In genomic region chr5:105563842-105564241, GRCh38 we compare ENCODE assay signal across 7 cellular contexts.
"Had no signal": no experiment of that assay in that cellular context is flagged by ENCODE, and none has a peak within 500 bp of the region (broad histone marks: within the 10 kb centered on the region; RNA-seq: fewer than 3 reads in every experiment).

No MANE protein-coding gene starts in this region.

- H3K4me2 ChIP-seq: KMS-11 had no signal

- FAIRE-seq: HTR-8/SVneo had no signal

- DNase-seq: GOT3, H7, HCEC 1CT, IMR-90, KBM-7 had no signal

- H3K9ac ChIP-seq: KMS-11 had no signal

- H3K27ac ChIP-seq: KMS-11 had no signal
